19 cellular contexts compared by ENCODE assay signal in the genomic region with DNA sequence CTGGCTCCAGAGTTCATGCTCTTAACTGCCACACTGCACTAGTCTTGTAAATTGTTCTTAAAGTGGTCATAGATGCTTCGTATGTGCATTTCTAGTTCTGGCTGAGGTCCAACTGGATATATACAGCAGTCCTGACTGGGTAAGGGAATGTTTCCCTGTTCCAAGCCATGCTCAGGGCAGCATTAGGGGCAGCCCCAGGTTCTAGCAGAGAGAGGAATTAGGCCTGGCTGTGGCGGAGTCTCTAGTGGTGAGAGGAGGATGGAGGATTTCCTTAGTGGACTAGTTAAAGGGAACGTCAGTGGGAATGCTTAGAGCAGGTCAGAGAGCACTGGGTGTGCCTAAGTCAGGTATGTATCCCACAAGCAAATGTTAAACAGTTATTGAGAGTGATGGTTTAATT. TPM values are rescaled to one million over a fixed set of nuclear protein-coding genes. Genes with fewer than 3 reads are reported as not detected.
A peak's percentile ranks its signal among the peaks of the same experiment; 100 is the strongest.
DNase-seq lines count a peak whose midpoint lies in the region; ATAC-seq, FAIRE-seq and TF ChIP-seq lines count a peak whose summit lies in the region.
"Had no signal": no experiment of that assay in that cellular context is flagged by ENCODE, and none has a peak within 500 bp of the region (broad histone marks: within the 10 kb centered on the region; RNA-seq: fewer than 3 reads in every experiment).

No MANE protein-coding gene starts in this region.

- H2BK12ac ChIP-seq in mesenchymal stem cell (ENCODE audit: low read length in 2 of 2) = no peak overlapping the region

- H2BK120ac ChIP-seq in mesenchymal stem cell (ENCODE audit: low read depth, low read length) = no peak overlapping the region

- no peak for TF ChIP-seq CTCF in GM12878 (IDR thresholded peaks at IDR 0.05 in 2 of 3, conservative IDR thresholded peaks at IDR 0.05 in 1 of 3; ENCODE audit: control insufficient read depth in 2 of 3, extremely low read depth in 1 of 3, insufficient read depth in 1 of 3, low read depth in 3 of 3, low read length in 3 of 3)
- no peak for TF ChIP-seq CTCF in ovary (IDR thresholded peaks at IDR 0.05)

- TF ChIP-seq POLR2A in GM12878 (IDR thresholded peaks at IDR 0.05; ENCODE audit: low read depth, low read length) (no peak), ovary (IDR thresholded peaks at IDR 0.05) (no peak)

- H3K4me1 ChIP-seq in GM12878 (ENCODE audit: control insufficient read depth, insufficient read depth, low read length) (no peaks in the 10 kb centered on the region), mesenchymal stem cell (ENCODE audit: control insufficient read depth, insufficient read depth, low read depth, low read length) (no peaks in the 10 kb centered on the region), ovary (ENCODE audit: insufficient read depth) (peaks cover 10% of the 10 kb centered on the region)

- H3K27ac ChIP-seq in GM12878 (ENCODE audit: control insufficient read depth, insufficient read depth) = no peak overlapping the region
- no peak overlapping the region for H3K27ac ChIP-seq in mesenchymal stem cell (ENCODE audit: low read length, poor library complexity, severe bottlenecking)
- no peak overlapping the region for H3K27ac ChIP-seq in ovary
- H3K27ac ChIP-seq: dorsolateral prefrontal cortex, gastroesophageal sphincter, lower lobe of right lung, RWPE1 had no signal

- 98% methylated on average over 3 of the region's 3 CpGs for WGBS in GM12878 (ENCODE audit: insufficient coverage, insufficient replicate concordance, low lambda C conversion rate, missing lambda C conversion rate)
- WGBS in mesenchymal stem cell = 54% methylated on average over 3 of the region's 3 CpGs
- WGBS in ovary, 3 donors = 85 to 86% (median 86%) methylated on average over 3 of the region's 3 CpGs

- POLR2A ChIA-PET in HEK293T (lab: Yijun Ruan, JAX) (no interaction called here), GM12878 (lab: Charles Lee) (no interaction called here)

- intact Hi-C loops in GM12878 (cut with micrococcal nuclease; ENCODE audit: unreplicated experiment) = no loop called here
- intact Hi-C loops in ovary (cut with DNase I) = no loop called here

- no peak for TF ChIP-seq RAD21 in GM12878 (IDR thresholded peaks at IDR 0.05; ENCODE audit: insufficient read depth, low read depth, low read length)

- TF ChIP-seq EP300 in GM12878 (IDR thresholded peaks at IDR 0.05; ENCODE audit: borderline replicate concordance in 1 of 2, control insufficient read depth in 1 of 2, low read depth in 2 of 2, low read length in 2 of 2) (no peak), ovary (IDR thresholded peaks at IDR 0.05) (no peak)

- no peak overlapping the region for H3K14ac ChIP-seq in mesenchymal stem cell (ENCODE audit: low read length in 2 of 2)

- H2AFZ ChIP-seq in GM12878 (ENCODE audit: control insufficient read depth, low read depth, low read length) (no peak overlapping the region), mesenchymal stem cell (ENCODE audit: low read depth, low read length) (no peak overlapping the region)

- no peaks in the 10 kb centered on the region for H3K79me2 ChIP-seq in GM12878 (ENCODE audit: control insufficient read depth, insufficient read depth, low read length)

- SMC1A ChIA-PET in GM12878 (lab: Charles Lee; ENCODE audit: uncharacterized antibody, unreplicated experiment) = no interaction called here

- RAD21 ChIA-PET in GM12878 (lab: Charles Lee; ENCODE audit: unreplicated experiment) = no interaction called here

- no peak overlapping the region for H4K91ac ChIP-seq in mesenchymal stem cell (ENCODE audit: low read length)

- no peak overlapping the region for H2AK5ac ChIP-seq in mesenchymal stem cell (ENCODE audit: low read length, severe bottlenecking)

- H3K79me1 ChIP-seq in mesenchymal stem cell (replicated peaks; ENCODE audit: low read length, poor library complexity, severe bottlenecking) = no peaks in the 10 kb centered on the region

- H4K20me1 ChIP-seq in GM12878 (ENCODE audit: control insufficient read depth, insufficient read depth) = no peaks in the 10 kb centered on the region

- DNase-seq in D341Med (ENCODE audit: low spot score) (peak; percentile 14), HEK293T (ENCODE audit: extremely low spot score) (peak; percentile 14), GM12878 (ENCODE audit: low read depth, low spot score) (no peak), mesenchymal stem cell (peak; percentile 48), NCI-H1436 treated with DMSO at 0.1 percent for 48 hours (lab: John Stamatoyannopoulos, UW) (no peak), ovary (no peak), SKM-1 treated with dmso at 0.1 percent for 144 hours (lab: John Stamatoyannopoulos, UW; ENCODE audit: unreplicated experiment) (no peak)
- DNase-seq: activated CD4-positive, alpha-beta memory T cell treated with anti-CD3 and anti-CD28 coated beads for 36 hours; activated T-cell treated with anti-CD3 and anti-CD28 coated beads, Interleukin-2, amount 50 U/mL, for 48 hours; dorsolateral prefrontal cortex; erythroblast; H7; lower lobe of right lung; NCI-H1417 treated with DMSO at 0.1 percent for 48 hours; stimulated activated CD4-positive, alpha-beta T cell treated with anti-CD3 and anti-CD28 coated beads, Interleukin-4, amount 100 ng/mL, for 24 hours; T-cell had no signal

- H3K9ac ChIP-seq in GM12878 (ENCODE audit: control insufficient read depth, insufficient read depth, low read length) (no peak overlapping the region), mesenchymal stem cell (ENCODE audit: low read length) (no peak overlapping the region)

- no peak overlapping the region for H3K4ac ChIP-seq in mesenchymal stem cell (ENCODE audit: low read depth in 1 of 2, low read length in 2 of 2)

- FAIRE-seq in GM12878 (lab: Jason Lieb, UNC) = peak; percentile 66

- no TSS peak for BruUV-seq in GM12878 (replicated peaks; lab: Mats Ljungman, UMichigan)

- CTCF ChIA-PET in HEK293T (lab: Yijun Ruan, JAX) (no interaction called here), GM12878 (lab: Yijun Ruan, JAX) (no interaction called here)

- no peak overlapping the region for H2BK5ac ChIP-seq in mesenchymal stem cell (ENCODE audit: low read depth, low read length, poor library complexity, severe bottlenecking)

- in situ Hi-C loops in GM12878 (cut with MboI) = no loop called here

- H2BK15ac ChIP-seq in mesenchymal stem cell (ENCODE audit: low read depth, poor library complexity, severe bottlenecking) = no peak overlapping the region

- H3K9me3 ChIP-seq in GM12878 (replicated peaks; ENCODE audit: control insufficient read depth, insufficient read depth, low read length) = no peaks in the 10 kb centered on the region
- no peaks in the 10 kb centered on the region for H3K9me3 ChIP-seq in mesenchymal stem cell (ENCODE audit: control insufficient read depth, low read length)
- H3K9me3 ChIP-seq in ovary = no peaks in the 10 kb centered on the region
- H3K9me3 ChIP-seq: gastroesophageal sphincter, lower lobe of right lung had no signal

- ATAC-seq in GM12878 (no peak), HG03460 (IDR thresholded peaks at IDR 0.05; ENCODE audit: unreplicated experiment) (no peak)
- ATAC-seq: gastroesophageal sphincter, T-cell had no signal

- no peak overlapping the region for H3K18ac ChIP-seq in mesenchymal stem cell (ENCODE audit: low read depth in 1 of 2, low read length in 2 of 2)

- no peaks in the 10 kb centered on the region for H3K36me3 ChIP-seq in GM12878 (ENCODE audit: control insufficient read depth in 2 of 2, insufficient read depth in 2 of 2, low read length in 1 of 2)
- H3K36me3 ChIP-seq in mesenchymal stem cell (ENCODE audit: control insufficient read depth in 1 of 2, insufficient read depth in 2 of 2, low read depth in 1 of 2, low read length in 2 of 2) = peaks cover 0 to 7% of the 10 kb centered on the region in 2 experiments
- no peaks in the 10 kb centered on the region for H3K36me3 ChIP-seq in ovary
- H3K36me3 ChIP-seq: gastroesophageal sphincter, lower lobe of right lung had no signal

- H3K4me2 ChIP-seq in GM12878 (ENCODE audit: control insufficient read depth, insufficient read depth) = no peak overlapping the region
- no peak overlapping the region for H3K4me2 ChIP-seq in mesenchymal stem cell (ENCODE audit: low read length, poor library complexity, severe bottlenecking)

- H3K23ac ChIP-seq in mesenchymal stem cell (ENCODE audit: low read length in 2 of 2) = no peak overlapping the region

- no peak overlapping the region for H4K8ac ChIP-seq in mesenchymal stem cell (ENCODE audit: low read length)

- H3K27me3 ChIP-seq in GM12878 (replicated peaks in 1 of 2; ENCODE audit: control insufficient read depth in 2 of 2, insufficient read depth in 2 of 2, low read length in 1 of 2) (no peaks in the 10 kb centered on the region), mesenchymal stem cell (ENCODE audit: control insufficient read depth in 1 of 2, insufficient read depth in 1 of 2, low read length in 2 of 2) (no peaks in the 10 kb centered on the region), ovary (no peaks in the 10 kb centered on the region)
- H3K27me3 ChIP-seq: dorsolateral prefrontal cortex, gastroesophageal sphincter had no signal

- H3K4me3 ChIP-seq in GM12878 (no peak overlapping the region), mesenchymal stem cell (ENCODE audit: insufficient read depth in 1 of 2, low read depth in 1 of 2, low read length in 2 of 2) (no peak overlapping the region), ovary (no peak overlapping the region)
- H3K4me3 ChIP-seq: dorsolateral prefrontal cortex, gastroesophageal sphincter, lower lobe of right lung had no signal

TF ChIP-seq in HEK293T, 16 proteins besides CTCF, POLR2A, EP300 and RAD21 (continues in another document):
- TF ChIP-seq ARNT (IDR thresholded peaks at IDR 0.05) = no peak
- no peak for TF ChIP-seq SP1 (IDR thresholded peaks at IDR 0.05)

TF ChIP-seq in GM12878, 131 proteins besides CTCF, POLR2A, EP300 and RAD21 (continues in another document):
- no peak for TF ChIP-seq RCOR1 (conservative IDR thresholded peaks at IDR 0.05; ENCODE audit: low read depth, low read length)

RNA-seq across cellular contexts. Expression of a gene that starts 28.0 kb away (rescaled TPM):
- total RNA-seq in GM12878 (2013; cell fraction: nucleolus; rRNA removed) = 4.8 and 4.9 TPM in 2 replicates
- total RNA-seq in GM12878 (2014; rRNA removed) (23.4 and 24.5 TPM in 2 replicates), GM12878 (2014; rRNA removed; fragmentation: Illumina TruSeq; extraction: Trizol) (17.1 and 18.5 TPM in 2 replicates), GM12878 (2021) (22.4 and 27.0 TPM in 2 replicates), ovary (10 to 100 TPM; 43.0 to 58.6 (median 49.8) TPM)
- 22.3 TPM for polyA plus RNA-seq in GM12878 (2011; ENCODE audit: low read depth)
- polyA plus RNA-seq in GM12878 (2011; rRNA removed) (46.4 and 49.8 TPM in 2 replicates), GM12878 (2014; fragmentation: Illumina TruSeq; extraction: Trizol) (50.0 and 73.9 TPM in 2 replicates), GM12878 (2014; fragmentation: Nextera tagmentation; extraction: Ambion mirVana) (10 to 100 TPM; 14.9 to 22.7 TPM), GM12878 (2014; rRNA removed) (24.0 and 29.9 TPM in 2 replicates), GM12878 (2016; fragmentation: Nextera tagmentation; extraction: Ambion mirVana) (10 to 100 TPM; 27.9 to 37.9 TPM), ovary (10 to 100 TPM; 46.5 to 96.3 TPM)
- 31.4 and 34.4 TPM in 2 replicates for polyA plus RNA-seq in GM12878 (2011; cell fraction: cytosol; rRNA removed)
- polyA plus RNA-seq in GM12878 (2011; cell fraction: nucleus; rRNA removed) = 31.3 and 37.2 TPM in 2 replicates
- 30.8 and 34.1 TPM in 2 replicates for polyA plus RNA-seq in GM12878 (2012)
- 16.8 and 19.4 TPM in 2 replicates for polyA minus RNA-seq in GM12878 (2011; rRNA and poly(A)+ RNA removed)
- polyA minus RNA-seq in GM12878 (2011; cell fraction: cytosol; rRNA and poly(A)+ RNA removed) = 5.1 and 11.1 TPM in 2 replicates
- 10.5 and 19.1 TPM in 2 replicates for polyA minus RNA-seq in GM12878 (2011; cell fraction: nucleus; rRNA and poly(A)+ RNA removed)
- polyA plus RNA-seq in mesenchymal stem cell (2013, experiment 1 of 2) = 149 TPM
- 155 TPM for polyA plus RNA-seq in mesenchymal stem cell (2013, experiment 2 of 2)

Comparison
In these comparisons a context has a peak if more than half of its experiments do, and no peak if none do; other contexts are left out.
1. DNase-seq: peak in D341Med (single experiment), HEK293T (single experiment) and mesenchymal stem cell (single experiment); none in GM12878 (single experiment), NCI-H1436 treated with DMSO at 0.1 percent for 48 hours (single experiment), ovary (0 of 5) and SKM-1 treated with dmso at 0.1 percent for 144 hours (single experiment).